ENCODE assay signal across 8 cellular contexts in genomic region chr2:101518470-101519172, GRCh38. TPM values are rescaled to one million over a fixed set of nuclear protein-coding genes. Genes with fewer than 3 reads are reported as not detected.
A peak's percentile ranks its signal among the peaks of the same experiment; 100 is the strongest.
DNase-seq lines count a peak whose midpoint lies in the region; ATAC-seq and TF ChIP-seq lines count a peak whose summit lies in the region.

No MANE protein-coding gene starts in this region.

- H3K4me3 Mint-ChIP-seq in MCF 10A (ENCODE audit: unreplicated experiment) = peak overlapping the region; percentile 44
- H3K4me3 Mint-ChIP-seq in natural killer cell = no peak overlapping the region

- no peak overlapping the region for H3K27ac Mint-ChIP-seq in MCF 10A (ENCODE audit: low read depth, unreplicated experiment)
- no peak overlapping the region for H3K27ac Mint-ChIP-seq in natural killer cell

- POLR2A ChIA-PET in MCF 10A (lab: Yijun Ruan, JAX) = interaction anchor here (0.8 to 2.4 kb wide), 9 partner anchors 23 to 313 kb away, joined by 3 to 12 read pairs (median 4); partner anchors contain the start of genes CREG2 and MAP4K4

- BruUV-seq in MCF 10A (replicated peaks; lab: Mats Ljungman, UMichigan) = no TSS peak

- H3K27me3 Mint-ChIP-seq in MCF 10A (ENCODE audit: insufficient read depth, unreplicated experiment) (no peaks in the 10 kb centered on the region), natural killer cell (ENCODE audit: low read depth in 2 of 2) (peaks cover 5 to 8% of the 10 kb centered on the region in 2 donors)

- CTCF ChIA-PET in MCF 10A (lab: Yijun Ruan, JAX) = interaction anchor here (0.6 to 4.5 kb wide), 31 partner anchors 18 to 697 kb away, joined by 3 to 37 read pairs (median 4); partner anchors contain the start of gene MAP4K4

- TF ChIP-seq CTCF in MCF 10A (IDR thresholded peaks at IDR 0.05; ENCODE audit: unreplicated experiment) = peak; percentile 30
- no peak for TF ChIP-seq CTCF in natural killer cell (IDR thresholded peaks at IDR 0.05)

- ATAC-seq in natural killer cell (no peak), GM21528 (IDR thresholded peaks at IDR 0.05; ENCODE audit: low FRiP score, unreplicated experiment) (no peak), GM21737 (IDR thresholded peaks at IDR 0.05; ENCODE audit: unreplicated experiment) (no peak)

- H3K9me3 Mint-ChIP-seq in MCF 10A (ENCODE audit: unreplicated experiment) (peaks cover 4% of the 10 kb centered on the region), natural killer cell (peaks cover 0 to 2% of the 10 kb centered on the region in 2 donors)

- peak; percentile 77 for DNase-seq in DMS153 (lab: John Stamatoyannopoulos, UW)
- DNase-seq in NCI-H128 (lab: John Stamatoyannopoulos, UW; ENCODE audit: unreplicated experiment) = peak; percentile 11
- DNase-seq in MCF 10A (ENCODE audit: unreplicated experiment) = peak; percentile 81
- peak; percentile 86 for DNase-seq in left kidney (ENCODE audit: low read depth, low spot score)
- no peak for DNase-seq in natural killer cell
- DNase-seq in NK-92 treated with Interleukin-12 subunit alpha and Interleukin-12 subunit beta, amount 100 ng/mL, for 24 hours (lab: John Stamatoyannopoulos, UW) = no peak

- H3K36me3 Mint-ChIP-seq in MCF 10A (ENCODE audit: insufficient read depth, unreplicated experiment) = no peaks in the 10 kb centered on the region
- H3K36me3 Mint-ChIP-seq in natural killer cell = no peaks in the 10 kb centered on the region

- intact Hi-C loops in MCF 10A (cut with micrococcal nuclease) = loop anchor here (1.0 to 5.0 kb wide), 3 partner anchors 176 to 313 kb away; partner anchors contain the start of gene MAP4K4
- intact Hi-C loops in natural killer cell (cut with micrococcal nuclease) = no loop called here

- H3K4me1 Mint-ChIP-seq in MCF 10A (ENCODE audit: insufficient read depth, unreplicated experiment) = peaks cover 25% of the 10 kb centered on the region
- peaks cover 6 to 12% of the 10 kb centered on the region in 2 donors for H3K4me1 Mint-ChIP-seq in natural killer cell

RNA-seq across cellular contexts. Expression of gene RFX8, which starts 43.7 kb away (rescaled TPM):
- total RNA-seq in MCF 10A (2022) = not detected in 2 replicates
- total RNA-seq in natural killer cell = under 1 TPM in 1 of 3 donors, not detected in 2; 0.68 TPM

Comparison
In these comparisons a context has a peak if more than half of its experiments do, and no peak if none do; other contexts are left out.
1. DNase-seq: peak in DMS153 (single experiment), NCI-H128 (single experiment), MCF 10A (single experiment) and left kidney (single experiment); none in natural killer cell (single experiment) and NK-92 treated with Interleukin-12 subunit alpha and Interleukin-12 subunit beta, amount 100 ng/mL, for 24 hours (single experiment).